ENCODE assay signal across 11 cellular contexts in the genomic region with DNA sequence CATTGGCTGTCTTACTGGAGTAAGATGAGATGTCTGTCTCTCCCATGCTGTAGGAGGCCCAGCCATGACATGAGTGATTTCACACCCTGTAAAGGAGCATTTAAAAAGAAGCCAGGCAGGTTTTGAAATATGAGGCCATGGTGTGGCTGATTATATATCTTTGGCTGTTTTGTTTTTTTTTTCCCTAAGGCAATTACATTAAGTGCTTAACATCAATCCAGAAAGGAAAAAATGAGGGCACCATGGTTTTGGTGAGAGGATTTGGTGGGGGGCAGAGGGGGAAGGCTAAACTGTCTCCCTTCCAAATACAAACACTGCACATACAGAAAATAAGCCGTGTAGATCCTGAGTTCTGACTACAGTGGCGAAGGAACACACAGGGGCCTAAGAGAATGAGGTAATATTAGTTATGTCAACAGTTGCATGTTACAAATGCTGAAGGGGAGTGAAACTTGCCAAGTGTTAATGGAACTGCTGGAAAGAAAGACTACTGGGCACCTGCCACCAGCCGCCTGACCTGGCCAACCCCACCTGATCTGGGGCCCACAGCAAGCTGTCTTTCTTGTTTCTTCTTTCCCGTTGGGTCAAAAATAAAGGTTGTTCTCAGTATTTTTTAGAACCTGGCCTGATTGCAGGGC.
DNase-seq lines count a peak whose midpoint lies in the region; ATAC-seq and TF ChIP-seq lines count a peak whose summit lies in the region.
"Had no signal": no experiment of that assay in that cellular context is flagged by ENCODE, and none has a peak within 500 bp of the region (broad histone marks: within the 10 kb centered on the region; RNA-seq: fewer than 3 reads in every experiment).

No MANE protein-coding gene starts in this region.

- TF ChIP-seq CTCF in AG04450 (IDR thresholded peaks at IDR 0.05; ENCODE audit: low read depth, low read length) (no peak), astrocyte of the spinal cord (IDR thresholded peaks at IDR 0.05; ENCODE audit: low read depth, low read length) (no peak)

- H3K9me3 ChIP-seq in AG04450 (ENCODE audit: control insufficient read depth, insufficient read depth, low read length) (no peaks in the 10 kb centered on the region), mucosa of stomach (ENCODE audit: control insufficient read depth, low read length) (no peaks in the 10 kb centered on the region)
- H3K9me3 ChIP-seq: BE2C, ovary had no signal

- in situ Hi-C loops in astrocyte of the spinal cord (cut with HindIII; ENCODE audit: low sequenced_read_pairs): no loop called here

- CTCF ChIA-PET in AG04450 (lab: Charles Lee): no interaction called here
- CTCF ChIA-PET in activated CD4-positive, alpha-beta memory T cell treated with anti-CD3 and anti-CD28 coated beads for 36 hours (lab: Charles Lee): no interaction called here

- H3K9ac ChIP-seq in mucosa of stomach (ENCODE audit: low read length): peak overlapping the region; percentile 23

- peak overlapping the region; percentile 84 for H3K27ac ChIP-seq in AG04450 (ENCODE audit: low read depth, low read length)
- H3K27ac ChIP-seq: ovary had no signal

- no peaks in the 10 kb centered on the region for H3K9me3 Mint-ChIP-seq in activated CD4-positive, alpha-beta memory T cell treated with anti-CD3 and anti-CD28 coated beads for 36 hours
- no peaks in the 10 kb centered on the region for H3K9me3 Mint-ChIP-seq in activated T-helper 2 cell treated with anti-CD3 and anti-CD28 coated beads, Interferon-gamma antibody, Interleukin-2, Interleukin-4, amounts not matched to agents 10 μg/mL and 5 μg/mL and 100 μg/mL, durations not matched to agents 14 hours and 24 hours and 36 hours

- DNase-seq in AG04450 (ENCODE audit: low read depth, low spot score) (no peak), NCI-H1436 treated with DMSO at 0.1 percent for 48 hours (lab: John Stamatoyannopoulos, UW) (peak; percentile 46), astrocyte of the spinal cord (ENCODE audit: low read depth, low spot score) (peak; percentile 50), left colon (no peak), superior temporal gyrus (ENCODE audit: extremely low spot score) (no peak)
- DNase-seq in activated CD4-positive, alpha-beta memory T cell treated with anti-CD3 and anti-CD28 coated beads for 36 hours: no peak
- DNase-seq in activated T-helper 2 cell treated with anti-CD3 and anti-CD28 coated beads, Interferon-gamma antibody, Interleukin-2, Interleukin-4, amounts not matched to agents 10 μg/mL and 5 μg/mL and 100 μg/mL, durations not matched to agents 14 hours and 24 hours and 36 hours (ENCODE audit: low spot score): no peak
- DNase-seq: activated naive CD4-positive, alpha-beta T cell; BE2C; ovary had no signal

- no peaks in the 10 kb centered on the region for H3K36me3 Mint-ChIP-seq in activated CD4-positive, alpha-beta memory T cell treated with anti-CD3 and anti-CD28 coated beads for 36 hours
- H3K36me3 Mint-ChIP-seq in activated T-helper 2 cell treated with anti-CD3 and anti-CD28 coated beads, Interferon-gamma antibody, Interleukin-2, Interleukin-4, amounts not matched to agents 10 μg/mL and 5 μg/mL and 100 μg/mL, durations not matched to agents 14 hours and 24 hours and 36 hours (ENCODE audit: low read depth): no peaks in the 10 kb centered on the region

- peaks cover 2% of the 10 kb centered on the region for H3K27me3 Mint-ChIP-seq in activated CD4-positive, alpha-beta memory T cell treated with anti-CD3 and anti-CD28 coated beads for 36 hours
- H3K27me3 Mint-ChIP-seq in activated T-helper 2 cell treated with anti-CD3 and anti-CD28 coated beads, Interferon-gamma antibody, Interleukin-2, Interleukin-4, amounts not matched to agents 10 μg/mL and 5 μg/mL and 100 μg/mL, durations not matched to agents 14 hours and 24 hours and 36 hours (ENCODE audit: low read depth): peaks cover 2% of the 10 kb centered on the region

- no peak overlapping the region for H3K27ac Mint-ChIP-seq in activated CD4-positive, alpha-beta memory T cell treated with anti-CD3 and anti-CD28 coated beads for 36 hours
- H3K27ac Mint-ChIP-seq in activated T-helper 2 cell treated with anti-CD3 and anti-CD28 coated beads, Interferon-gamma antibody, Interleukin-2, Interleukin-4, amounts not matched to agents 10 μg/mL and 5 μg/mL and 100 μg/mL, durations not matched to agents 14 hours and 24 hours and 36 hours: no peak overlapping the region

- no peak for ATAC-seq in left colon

- intact Hi-C loops in activated CD4-positive, alpha-beta memory T cell treated with anti-CD3 and anti-CD28 coated beads for 36 hours (cut with micrococcal nuclease): loop anchor here (1.0 to 2.0 kb wide), 2 partner anchors 9 to 111 kb away; no protein-coding TSS in a partner anchor
- intact Hi-C loops in activated T-helper 2 cell treated with anti-CD3 and anti-CD28 coated beads, Interferon-gamma antibody, Interleukin-2, Interleukin-4, amounts not matched to agents 10 μg/mL and 5 μg/mL and 100 μg/mL, durations not matched to agents 14 hours and 24 hours and 36 hours (cut with micrococcal nuclease): loop anchor here (2.0 kb wide), 1 partner anchor 111 kb away; no protein-coding TSS in a partner anchor
- intact Hi-C loops in left colon (cut with DNase I, micrococcal nuclease): no loop called here

- H3K36me3 ChIP-seq in mucosa of stomach (ENCODE audit: control insufficient read depth, insufficient read depth, low read length): no peaks in the 10 kb centered on the region
- H3K36me3 ChIP-seq: BE2C, ovary had no signal

- no peak overlapping the region for H3K4me3 Mint-ChIP-seq in activated CD4-positive, alpha-beta memory T cell treated with anti-CD3 and anti-CD28 coated beads for 36 hours
- no peak overlapping the region for H3K4me3 Mint-ChIP-seq in activated T-helper 2 cell treated with anti-CD3 and anti-CD28 coated beads, Interferon-gamma antibody, Interleukin-2, Interleukin-4, amounts not matched to agents 10 μg/mL and 5 μg/mL and 100 μg/mL, durations not matched to agents 14 hours and 24 hours and 36 hours (ENCODE audit: low read depth)

- POLR2A ChIA-PET in AG04450 (lab: Yijun Ruan, JAX): no interaction called here
- POLR2A ChIA-PET in activated CD4-positive, alpha-beta memory T cell treated with anti-CD3 and anti-CD28 coated beads for 36 hours (lab: Charles Lee): no interaction called here

- H3K4me3 ChIP-seq in AG04450 (ENCODE audit: low read depth, low read length): no peak overlapping the region
- H3K4me3 ChIP-seq in astrocyte of the spinal cord (ENCODE audit: low read depth, low read length): no peak overlapping the region
- H3K4me3 ChIP-seq in mucosa of stomach (ENCODE audit: low read length): no peak overlapping the region
- H3K4me3 ChIP-seq: ovary had no signal

- no peaks in the 10 kb centered on the region for H3K27me3 ChIP-seq in AG04450 (ENCODE audit: control insufficient read depth, insufficient read depth, low read length)
- no peaks in the 10 kb centered on the region for H3K27me3 ChIP-seq in mucosa of stomach (ENCODE audit: control insufficient read depth, insufficient read depth, low read length)
- H3K27me3 ChIP-seq: BE2C, ovary had no signal

- peaks cover 62% of the 10 kb centered on the region for H3K4me1 ChIP-seq in mucosa of stomach (ENCODE audit: control insufficient read depth, insufficient read depth, low read length)

- H3K4me1 Mint-ChIP-seq in activated CD4-positive, alpha-beta memory T cell treated with anti-CD3 and anti-CD28 coated beads for 36 hours (ENCODE audit: low read depth): peaks cover 12% of the 10 kb centered on the region
- peaks cover 22% of the 10 kb centered on the region for H3K4me1 Mint-ChIP-seq in activated T-helper 2 cell treated with anti-CD3 and anti-CD28 coated beads, Interferon-gamma antibody, Interleukin-2, Interleukin-4, amounts not matched to agents 10 μg/mL and 5 μg/mL and 100 μg/mL, durations not matched to agents 14 hours and 24 hours and 36 hours (ENCODE audit: low read depth)

Comparison
In these comparisons a context has a peak if more than half of its experiments do, and no peak if none do; other contexts are left out.
1. DNase-seq: peak in NCI-H1436 treated with DMSO at 0.1 percent for 48 hours (single experiment) and astrocyte of the spinal cord (single experiment); none in AG04450 (single experiment), activated CD4-positive, alpha-beta memory T cell treated with anti-CD3 and anti-CD28 coated beads for 36 hours (single experiment), activated T-helper 2 cell treated with anti-CD3 and anti-CD28 coated beads, Interferon-gamma antibody, Interleukin-2, Interleukin-4, amounts not matched to agents 10 μg/mL and 5 μg/mL and 100 μg/mL, durations not matched to agents 14 hours and 24 hours and 36 hours (single experiment), left colon (0 of 2) and superior temporal gyrus (single experiment).
2. intact Hi-C loops: an anchor here in activated CD4-positive, alpha-beta memory T cell treated with anti-CD3 and anti-CD28 coated beads for 36 hours (1.0 to 2.0 kb wide) and activated T-helper 2 cell treated with anti-CD3 and anti-CD28 coated beads, Interferon-gamma antibody, Interleukin-2, Interleukin-4, amounts not matched to agents 10 μg/mL and 5 μg/mL and 100 μg/mL, durations not matched to agents 14 hours and 24 hours and 36 hours (2.0 kb wide); none called in left colon.